33 cellular contexts compared by ENCODE assay signal in the genomic region with DNA sequence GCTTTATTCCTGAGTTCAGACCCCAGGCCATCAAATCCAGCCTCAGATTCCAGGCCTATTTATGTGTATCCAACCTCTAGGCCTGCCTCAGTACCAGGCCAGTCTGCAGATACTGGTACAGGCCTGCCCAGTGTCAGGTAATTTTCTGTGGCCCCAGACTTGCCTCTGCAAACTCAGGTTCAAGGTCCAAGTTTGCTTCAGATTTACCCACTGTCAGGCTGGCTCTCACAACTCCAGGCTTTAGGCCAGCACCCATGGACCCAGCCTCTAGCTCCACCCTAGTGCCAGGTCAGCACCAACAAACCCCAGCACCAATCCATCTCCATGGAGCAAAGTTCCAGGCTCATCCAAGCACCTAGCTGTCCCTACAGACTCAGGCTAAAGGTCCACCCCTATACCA.
"Had no signal": no experiment of that assay in that cellular context is flagged by ENCODE, and none has a peak within 500 bp of the region (broad histone marks: within the 10 kb centered on the region; RNA-seq: fewer than 3 reads in every experiment).

No MANE protein-coding gene starts in this region.

- H3K4me1 ChIP-seq: adrenal gland, body of pancreas, colonic mucosa, esophagus squamous epithelium, gastroesophageal sphincter had no signal

- ATAC-seq: activated CD4-positive, alpha-beta T cell treated with anti-CD3 and anti-CD28 coated beads for 36 hours; activated CD8-positive, alpha-beta memory T cell treated with anti-CD3 and anti-CD28 coated beads, Interleukin-2, amount 10 ng/mL, durations not matched to agents 7 days and 5 days; activated CD8-positive, alpha-beta T cell treated with anti-CD3 and anti-CD28 coated beads, Interleukin-2, amount 10 ng/mL, durations not matched to agents 7 days and 5 days; activated naive CD8-positive, alpha-beta T cell treated with anti-CD3 and anti-CD28 coated beads, Interleukin-2, amount 50 U/mL, for 24 hours; body of pancreas; gastroesophageal sphincter had no signal

- H3K27ac ChIP-seq: adrenal gland, body of pancreas, cardiac muscle cell, colonic mucosa, epithelial cell of prostate, esophagus squamous epithelium, gastroesophageal sphincter had no signal

- H3K4me3 ChIP-seq: adrenal gland, body of pancreas, cardiac muscle cell, colonic mucosa, esophagus squamous epithelium, gastroesophageal sphincter had no signal

- H3K27ac Mint-ChIP-seq: activated CD4-positive, alpha-beta memory T cell treated with anti-CD3 and anti-CD28 coated beads for 36 hours; activated CD4-positive, alpha-beta T cell treated with anti-CD3 and anti-CD28 coated beads for 36 hours; activated CD4-positive, alpha-beta T cell treated with anti-CD3 and anti-CD28 coated beads, Interleukin-2, amount 10 ng/mL, durations not matched to agents 24 days and 14 days; activated CD8-positive, alpha-beta memory T cell treated with anti-CD3 and anti-CD28 coated beads, Interleukin-2, amount 10 ng/mL, durations not matched to agents 7 days and 5 days; activated CD8-positive, alpha-beta T cell treated with anti-CD3 and anti-CD28 coated beads, Interleukin-2, amount 10 ng/mL, durations not matched to agents 7 days and 5 days; activated naive CD4-positive, alpha-beta T cell treated with anti-CD3 and anti-CD28 coated beads for 36 hours; activated naive CD4-positive, alpha-beta T cell treated with anti-CD3 and anti-CD28 coated beads, Interleukin-2, amount 50 U/mL, for 24 hours; activated naive CD8-positive, alpha-beta T cell treated with anti-CD3 and anti-CD28 coated beads for 36 hours; activated naive CD8-positive, alpha-beta T cell treated with anti-CD3 and anti-CD28 coated beads, Interleukin-2, amount 50 U/mL, for 24 hours; activated T-helper 1 cell treated with anti-CD3 and anti-CD28 coated beads, Interleukin-12 subunit alpha, Interleukin-12 subunit beta, Interleukin-2, Interleukin-4 antibody, amounts not matched to agents 30 ng/mL and 10 ng/mL and 1 ng/mL, durations not matched to agents 14 hours and 24 hours and 36 hours; activated T-helper 2 cell treated with anti-CD3 and anti-CD28 coated beads, Interferon-gamma antibody, Interleukin-2, Interleukin-4, amounts not matched to agents 10 μg/mL and 5 μg/mL and 100 μg/mL, durations not matched to agents 14 hours and 24 hours and 36 hours had no signal

- H3K27me3 ChIP-seq: adrenal gland, body of pancreas, cardiac muscle cell, colonic mucosa, esophagus squamous epithelium, gastroesophageal sphincter had no signal

- DNase-seq: activated CD4-positive, alpha-beta memory T cell treated with anti-CD3 and anti-CD28 coated beads for 36 hours; activated CD4-positive, alpha-beta T cell treated with anti-CD3 and anti-CD28 coated beads for 36 hours; activated CD4-positive, alpha-beta T cell treated with anti-CD3 and anti-CD28 coated beads, Interleukin-2, amount 10 ng/mL, durations not matched to agents 24 days and 14 days; activated CD4-positive, CD25-positive, alpha-beta regulatory T cell; activated CD4-positive, CD25-positive, alpha-beta regulatory T cell treated with anti-CD3 and anti-CD28 coated beads, Interleukin-2, amount 50 U/mL, for 72 hours; activated CD8-positive, alpha-beta memory T cell treated with anti-CD3 and anti-CD28 coated beads, Interleukin-2, amount 10 ng/mL, durations not matched to agents 7 days and 5 days; activated CD8-positive, alpha-beta memory T cell treated with anti-CD3 and anti-CD28 coated beads, Interleukin-2, amount 50 U/mL, for 4 hours; activated CD8-positive, alpha-beta T cell treated with anti-CD3 and anti-CD28 coated beads, Interleukin-2, amount 10 ng/mL, durations not matched to agents 7 days and 5 days; activated effector memory CD4-positive, alpha-beta T cell treated with anti-CD3 and anti-CD28 coated beads, Interleukin-2, amount 50 U/mL, for 16 hours; activated naive CD4-positive, alpha-beta T cell treated with anti-CD3 and anti-CD28 coated beads for 36 hours; activated naive CD8-positive, alpha-beta T cell treated with anti-CD3 and anti-CD28 coated beads for 36 hours; activated naive CD8-positive, alpha-beta T cell treated with anti-CD3 and anti-CD28 coated beads, Interleukin-2, amount 50 U/mL, for 24 hours; activated T-cell treated with anti-CD3 and anti-CD28 coated beads, Interleukin-2, amount 50 U/mL, for 1 hour; activated T-cell treated with anti-CD3 and anti-CD28 coated beads, Interleukin-2, amount 50 U/mL, for 48 hours; adrenal gland; amygdala; aorta; body of pancreas; central memory CD4-positive, alpha-beta T cell; cerebellar nuclear complex; colonic mucosa; effector CD8-positive, alpha-beta T cell; esophagus squamous epithelium; foreskin melanocyte; T-helper 2 cell had no signal

- FAIRE-seq: endometrium, endothelial cell of umbilical vein had no signal

- H3K36me3 ChIP-seq: adrenal gland, cardiac muscle cell, colonic mucosa, esophagus squamous epithelium, gastroesophageal sphincter had no signal

- H3K4me3 Mint-ChIP-seq: activated CD4-positive, alpha-beta memory T cell treated with anti-CD3 and anti-CD28 coated beads for 36 hours; activated CD4-positive, alpha-beta T cell treated with anti-CD3 and anti-CD28 coated beads for 36 hours; activated CD4-positive, alpha-beta T cell treated with anti-CD3 and anti-CD28 coated beads, Interleukin-2, amount 10 ng/mL, durations not matched to agents 24 days and 14 days; activated CD8-positive, alpha-beta memory T cell treated with anti-CD3 and anti-CD28 coated beads, Interleukin-2, amount 10 ng/mL, durations not matched to agents 7 days and 5 days; activated CD8-positive, alpha-beta T cell treated with anti-CD3 and anti-CD28 coated beads, Interleukin-2, amount 10 ng/mL, durations not matched to agents 7 days and 5 days; activated naive CD4-positive, alpha-beta T cell treated with anti-CD3 and anti-CD28 coated beads for 36 hours; activated naive CD4-positive, alpha-beta T cell treated with anti-CD3 and anti-CD28 coated beads, Interleukin-2, amount 50 U/mL, for 24 hours; activated naive CD8-positive, alpha-beta T cell treated with anti-CD3 and anti-CD28 coated beads for 36 hours; activated naive CD8-positive, alpha-beta T cell treated with anti-CD3 and anti-CD28 coated beads, Interleukin-2, amount 50 U/mL, for 24 hours; activated T-helper 1 cell treated with anti-CD3 and anti-CD28 coated beads, Interleukin-12 subunit alpha, Interleukin-12 subunit beta, Interleukin-2, Interleukin-4 antibody, amounts not matched to agents 30 ng/mL and 10 ng/mL and 1 ng/mL, durations not matched to agents 14 hours and 24 hours and 36 hours had no signal

- H3K9me3 ChIP-seq: adrenal gland, body of pancreas, colonic mucosa had no signal

- H3K9me3 Mint-ChIP-seq: activated T-helper 1 cell treated with anti-CD3 and anti-CD28 coated beads, Interleukin-12 subunit alpha, Interleukin-12 subunit beta, Interleukin-2, Interleukin-4 antibody, amounts not matched to agents 30 ng/mL and 10 ng/mL and 1 ng/mL, durations not matched to agents 14 hours and 24 hours and 36 hours had no signal

- H3K27me3 Mint-ChIP-seq: activated CD4-positive, alpha-beta memory T cell treated with anti-CD3 and anti-CD28 coated beads for 36 hours; activated CD4-positive, alpha-beta T cell treated with anti-CD3 and anti-CD28 coated beads for 36 hours; activated CD8-positive, alpha-beta memory T cell treated with anti-CD3 and anti-CD28 coated beads, Interleukin-2, amount 10 ng/mL, durations not matched to agents 7 days and 5 days; activated naive CD4-positive, alpha-beta T cell treated with anti-CD3 and anti-CD28 coated beads, Interleukin-2, amount 50 U/mL, for 24 hours; activated naive CD8-positive, alpha-beta T cell treated with anti-CD3 and anti-CD28 coated beads for 36 hours; activated naive CD8-positive, alpha-beta T cell treated with anti-CD3 and anti-CD28 coated beads, Interleukin-2, amount 50 U/mL, for 24 hours had no signal

- H3K4me1 Mint-ChIP-seq: activated CD4-positive, alpha-beta T cell treated with anti-CD3 and anti-CD28 coated beads for 36 hours; activated CD4-positive, alpha-beta T cell treated with anti-CD3 and anti-CD28 coated beads, Interleukin-2, amount 10 ng/mL, durations not matched to agents 24 days and 14 days; activated CD8-positive, alpha-beta memory T cell treated with anti-CD3 and anti-CD28 coated beads, Interleukin-2, amount 10 ng/mL, durations not matched to agents 7 days and 5 days; activated naive CD4-positive, alpha-beta T cell treated with anti-CD3 and anti-CD28 coated beads, Interleukin-2, amount 50 U/mL, for 24 hours; activated naive CD8-positive, alpha-beta T cell treated with anti-CD3 and anti-CD28 coated beads for 36 hours; activated naive CD8-positive, alpha-beta T cell treated with anti-CD3 and anti-CD28 coated beads, Interleukin-2, amount 50 U/mL, for 24 hours had no signal
